In the genomic region with DNA sequence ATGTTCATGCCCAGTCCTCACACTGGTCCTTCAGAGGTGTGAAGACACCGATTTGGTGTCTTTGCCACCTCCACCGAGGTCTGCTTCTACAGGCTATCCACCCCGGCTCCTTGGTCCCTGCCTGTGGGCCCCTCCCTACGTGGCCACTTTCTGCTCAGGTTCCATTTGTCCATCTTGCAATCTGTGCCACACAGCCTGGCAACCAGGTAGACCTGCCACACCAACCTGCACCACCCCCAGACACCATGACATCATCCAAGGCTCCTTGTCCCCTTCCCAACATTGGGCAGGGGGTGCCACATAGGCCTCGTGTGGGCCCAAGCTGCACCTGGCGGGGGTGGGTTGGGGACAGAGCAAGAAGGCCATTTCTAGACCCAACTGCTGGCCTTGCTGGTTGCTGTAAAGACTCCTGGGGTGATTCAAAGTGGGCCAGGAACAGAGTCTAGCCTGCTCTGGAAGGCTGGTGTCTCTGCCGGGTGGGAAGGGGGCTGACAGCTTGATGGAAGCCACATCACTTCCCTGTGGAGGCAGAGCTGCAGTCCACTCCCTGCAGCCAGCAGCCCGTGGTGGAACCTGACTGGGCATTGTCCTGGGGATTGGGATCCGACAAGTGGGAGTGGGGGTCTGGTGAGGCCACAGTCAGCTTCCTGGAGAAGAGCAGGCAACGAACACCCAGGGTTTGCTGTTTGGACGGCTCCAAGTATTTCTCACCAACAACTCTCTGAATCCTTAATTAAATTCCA, we compare ENCODE assay signal across 1 cellular context.
TF ChIP-seq lines count a peak whose summit lies in the region.

No MANE protein-coding gene starts in this region.

TF ChIP-seq in HepG2, 621 proteins besides CTCF, POLR2A, EP300 and RAD21 (continued from another document):
- TF ChIP-seq, protein P1, sequence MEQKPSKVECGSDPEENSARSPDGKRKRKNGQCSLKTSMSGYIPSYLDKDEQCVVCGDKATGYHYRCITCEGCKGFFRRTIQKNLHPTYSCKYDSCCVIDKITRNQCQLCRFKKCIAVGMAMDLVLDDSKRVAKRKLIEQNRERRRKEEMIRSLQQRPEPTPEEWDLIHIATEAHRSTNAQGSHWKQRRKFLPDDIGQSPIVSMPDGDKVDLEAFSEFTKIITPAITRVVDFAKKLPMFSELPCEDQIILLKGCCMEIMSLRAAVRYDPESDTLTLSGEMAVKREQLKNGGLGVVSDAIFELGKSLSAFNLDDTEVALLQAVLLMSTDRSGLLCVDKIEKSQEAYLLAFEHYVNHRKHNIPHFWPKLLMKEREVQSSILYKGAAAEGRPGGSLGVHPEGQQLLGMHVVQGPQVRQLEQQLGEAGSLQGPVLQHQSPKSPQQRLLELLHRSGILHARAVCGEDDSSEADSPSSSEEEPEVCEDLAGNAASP (CRISPR knock-in tag; IDR thresholded peaks at IDR 0.05; ENCODE audit: borderline replicate concordance), result no peak
- TF ChIP-seq, protein P2, sequence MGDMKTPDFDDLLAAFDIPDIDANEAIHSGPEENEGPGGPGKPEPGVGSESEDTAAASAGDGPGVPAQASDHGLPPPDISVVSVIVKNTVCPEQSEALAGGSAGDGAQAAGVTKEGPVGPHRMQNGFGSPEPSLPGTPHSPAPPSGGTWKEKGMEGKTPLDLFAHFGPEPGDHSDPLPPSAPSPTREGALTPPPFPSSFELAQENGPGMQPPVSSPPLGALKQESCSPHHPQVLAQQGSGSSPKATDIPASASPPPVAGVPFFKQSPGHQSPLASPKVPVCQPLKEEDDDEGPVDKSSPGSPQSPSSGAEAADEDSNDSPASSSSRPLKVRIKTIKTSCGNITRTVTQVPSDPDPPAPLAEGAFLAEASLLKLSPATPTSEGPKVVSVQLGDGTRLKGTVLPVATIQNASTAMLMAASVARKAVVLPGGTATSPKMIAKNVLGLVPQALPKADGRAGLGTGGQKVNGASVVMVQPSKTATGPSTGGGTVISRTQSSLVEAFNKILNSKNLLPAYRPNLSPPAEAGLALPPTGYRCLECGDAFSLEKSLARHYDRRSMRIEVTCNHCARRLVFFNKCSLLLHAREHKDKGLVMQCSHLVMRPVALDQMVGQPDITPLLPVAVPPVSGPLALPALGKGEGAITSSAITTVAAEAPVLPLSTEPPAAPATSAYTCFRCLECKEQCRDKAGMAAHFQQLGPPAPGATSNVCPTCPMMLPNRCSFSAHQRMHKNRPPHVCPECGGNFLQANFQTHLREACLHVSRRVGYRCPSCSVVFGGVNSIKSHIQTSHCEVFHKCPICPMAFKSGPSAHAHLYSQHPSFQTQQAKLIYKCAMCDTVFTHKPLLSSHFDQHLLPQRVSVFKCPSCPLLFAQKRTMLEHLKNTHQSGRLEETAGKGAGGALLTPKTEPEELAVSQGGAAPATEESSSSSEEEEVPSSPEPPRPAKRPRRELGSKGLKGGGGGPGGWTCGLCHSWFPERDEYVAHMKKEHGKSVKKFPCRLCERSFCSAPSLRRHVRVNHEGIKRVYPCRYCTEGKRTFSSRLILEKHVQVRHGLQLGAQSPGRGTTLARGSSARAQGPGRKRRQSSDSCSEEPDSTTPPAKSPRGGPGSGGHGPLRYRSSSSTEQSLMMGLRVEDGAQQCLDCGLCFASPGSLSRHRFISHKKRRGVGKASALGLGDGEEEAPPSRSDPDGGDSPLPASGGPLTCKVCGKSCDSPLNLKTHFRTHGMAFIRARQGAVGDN (CRISPR knock-in tag; IDR thresholded peaks at IDR 0.05), result peak; percentile 43; the same call in 1 of the 2 replicates
- TF ChIP-seq, protein P3, sequence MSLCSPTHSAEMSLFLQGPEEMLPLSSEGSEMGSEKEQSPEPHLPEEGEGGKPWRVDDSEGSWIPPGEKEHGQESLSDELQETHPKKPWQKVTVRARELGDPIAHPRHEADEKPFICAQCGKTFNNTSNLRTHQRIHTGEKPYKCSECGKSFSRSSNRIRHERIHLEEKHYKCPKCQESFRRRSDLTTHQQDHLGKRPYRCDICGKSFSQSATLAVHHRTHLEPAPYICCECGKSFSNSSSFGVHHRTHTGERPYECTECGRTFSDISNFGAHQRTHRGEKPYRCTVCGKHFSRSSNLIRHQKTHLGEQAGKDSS (CRISPR knock-in tag; IDR thresholded peaks at IDR 0.05; ENCODE audit: borderline replicate concordance, low read depth), result 0 out of 2 replicates have a peak, but pooled peaks have one; percentile 7
- TF ChIP-seq, protein P4, sequence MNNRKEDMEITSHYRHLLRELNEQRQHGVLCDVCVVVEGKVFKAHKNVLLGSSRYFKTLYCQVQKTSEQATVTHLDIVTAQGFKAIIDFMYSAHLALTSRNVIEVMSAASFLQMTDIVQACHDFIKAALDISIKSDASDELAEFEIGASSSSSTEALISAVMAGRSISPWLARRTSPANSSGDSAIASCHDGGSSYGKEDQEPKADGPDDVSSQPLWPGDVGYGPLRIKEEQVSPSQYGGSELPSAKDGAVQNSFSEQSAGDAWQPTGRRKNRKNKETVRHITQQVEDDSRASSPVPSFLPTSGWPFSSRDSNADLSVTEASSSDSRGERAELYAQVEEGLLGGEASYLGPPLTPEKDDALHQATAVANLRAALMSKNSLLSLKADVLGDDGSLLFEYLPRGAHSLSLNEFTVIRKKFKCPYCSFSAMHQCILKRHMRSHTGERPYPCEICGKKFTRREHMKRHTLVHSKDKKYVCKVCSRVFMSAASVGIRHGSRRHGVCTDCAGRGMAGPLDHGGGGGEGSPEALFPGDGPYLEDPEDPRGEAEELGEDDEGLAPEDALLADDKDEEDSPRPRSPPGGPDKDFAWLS (CRISPR knock-in tag; IDR thresholded peaks at IDR 0.05; ENCODE audit: borderline replicate concordance), result no peak
- TF ChIP-seq, protein P5, sequence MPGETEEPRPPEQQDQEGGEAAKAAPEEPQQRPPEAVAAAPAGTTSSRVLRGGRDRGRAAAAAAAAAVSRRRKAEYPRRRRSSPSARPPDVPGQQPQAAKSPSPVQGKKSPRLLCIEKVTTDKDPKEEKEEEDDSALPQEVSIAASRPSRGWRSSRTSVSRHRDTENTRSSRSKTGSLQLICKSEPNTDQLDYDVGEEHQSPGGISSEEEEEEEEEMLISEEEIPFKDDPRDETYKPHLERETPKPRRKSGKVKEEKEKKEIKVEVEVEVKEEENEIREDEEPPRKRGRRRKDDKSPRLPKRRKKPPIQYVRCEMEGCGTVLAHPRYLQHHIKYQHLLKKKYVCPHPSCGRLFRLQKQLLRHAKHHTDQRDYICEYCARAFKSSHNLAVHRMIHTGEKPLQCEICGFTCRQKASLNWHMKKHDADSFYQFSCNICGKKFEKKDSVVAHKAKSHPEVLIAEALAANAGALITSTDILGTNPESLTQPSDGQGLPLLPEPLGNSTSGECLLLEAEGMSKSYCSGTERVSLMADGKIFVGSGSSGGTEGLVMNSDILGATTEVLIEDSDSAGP (CRISPR knock-in tag; IDR thresholded peaks at IDR 0.05; ENCODE audit: borderline replicate concordance), result 0 out of 2 replicates have a peak, but pooled peaks have one; percentile 24
- TF ChIP-seq ATF7 (IDR thresholded peaks at IDR 0.05) (peak; percentile 51; the same call in 1 of the 2 replicates), ATF7 (CRISPR knock-in tag; IDR thresholded peaks at IDR 0.05) (no peak), SNAPC2 (CRISPR knock-in tag; IDR thresholded peaks at IDR 0.05) (0 out of 2 replicates have a peak, but pooled peaks have one; percentile 7)
